ENCODE assay signal across 18 cellular contexts in the genomic region with DNA sequence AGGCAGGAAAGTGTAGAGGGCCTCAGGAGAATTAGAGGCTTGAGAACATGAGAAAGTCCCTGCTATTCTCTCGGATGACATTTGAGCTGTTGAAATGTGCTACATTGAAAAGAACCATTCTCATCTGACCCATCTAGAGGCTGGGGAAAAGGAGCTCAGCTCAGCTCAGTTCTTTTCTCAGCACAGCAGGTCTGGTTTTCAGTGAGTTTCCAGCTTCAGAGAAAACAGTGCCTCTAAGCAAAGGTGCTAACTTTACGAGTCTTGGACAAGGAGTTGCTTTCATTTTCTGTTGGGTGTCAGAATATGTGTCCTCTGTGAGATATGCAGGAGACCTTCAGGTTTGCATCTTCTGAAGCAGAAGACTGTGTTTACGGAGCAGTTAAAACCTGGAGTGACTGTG.
DNase-seq lines count a peak whose midpoint lies in the region; ATAC-seq lines count a peak whose summit lies in the region.
"Had no signal": no experiment of that assay in that cellular context is flagged by ENCODE, and none has a peak within 500 bp of the region (broad histone marks: within the 10 kb centered on the region; RNA-seq: fewer than 3 reads in every experiment).

No MANE protein-coding gene starts in this region.

- H3K27ac Mint-ChIP-seq in immature natural killer cell: peak overlapping the region; percentile 87 to 95 (median 92)
- H3K27ac Mint-ChIP-seq in stimulated activated effector memory CD8-positive, alpha-beta T cell treated with anti-CD3 and anti-CD28 coated beads, Interleukin-12 subunit alpha, Interleukin-12 subunit beta, amount 100 ng/mL, for 72 hours: peak overlapping the region; percentile 60
- H3K27ac Mint-ChIP-seq: activated CD4-positive, alpha-beta memory T cell treated with anti-CD3 and anti-CD28 coated beads for 36 hours; activated T-cell treated with anti-CD3 and anti-CD28 coated beads, Interleukin-2, amount 50 U/mL, for 24 hours had no signal

- H3K4me1 Mint-ChIP-seq in immature natural killer cell: peaks cover 40 to 48% of the 10 kb centered on the region in 2 donors
- no peaks in the 10 kb centered on the region for H3K4me1 Mint-ChIP-seq in stimulated activated effector memory CD8-positive, alpha-beta T cell treated with anti-CD3 and anti-CD28 coated beads, Interleukin-12 subunit alpha, Interleukin-12 subunit beta, amount 100 ng/mL, for 72 hours

- DNase-seq in NCI-H2107 treated with DMSO at 0.1 percent for 48 hours (lab: John Stamatoyannopoulos, UW; ENCODE audit: unreplicated experiment) (peak; percentile 82), immature natural killer cell (peak; percentile 25 to 39 (median 31)), mucosa of gallbladder (ENCODE audit: low spot score) (no peak)
- no peak for DNase-seq in stimulated activated effector memory CD8-positive, alpha-beta T cell treated with anti-CD3 and anti-CD28 coated beads, Interleukin-12 subunit alpha, Interleukin-12 subunit beta, amount 100 ng/mL, for 72 hours (ENCODE audit: low spot score in 2 of 2)
- DNase-seq in activated CD4-positive, alpha-beta T cell treated with anti-CD3 and anti-CD28 coated beads for 48 hours: no peak
- DNase-seq: activated CD4-positive, alpha-beta memory T cell treated with anti-CD3 and anti-CD28 coated beads for 36 hours; activated T-cell treated with anti-CD3 and anti-CD28 coated beads, Interleukin-2, amount 50 U/mL, for 24 hours; body of pancreas; heart left ventricle; kidney; midbrain; NCI-H187; NCI-H524 treated with DMSO at 0.1 percent for 48 hours; stimulated activated CD4-positive, alpha-beta T cell treated with anti-CD3 and anti-CD28 coated beads, Interleukin-4, amount 100 ng/mL, for 4 hours; tibial artery had no signal

- peaks cover 0 to 2% (median 0%) of the 10 kb centered on the region in 3 donors for H3K27me3 Mint-ChIP-seq in immature natural killer cell (ENCODE audit: low read depth in 3 of 3)
- H3K27me3 Mint-ChIP-seq: activated CD4-positive, alpha-beta memory T cell treated with anti-CD3 and anti-CD28 coated beads for 36 hours; activated T-cell treated with anti-CD3 and anti-CD28 coated beads, Interleukin-2, amount 50 U/mL, for 24 hours had no signal

- no peaks in the 10 kb centered on the region for H3K9me3 Mint-ChIP-seq in immature natural killer cell
- no peaks in the 10 kb centered on the region for H3K9me3 Mint-ChIP-seq in stimulated activated effector memory CD8-positive, alpha-beta T cell treated with anti-CD3 and anti-CD28 coated beads, Interleukin-12 subunit alpha, Interleukin-12 subunit beta, amount 100 ng/mL, for 72 hours
- H3K9me3 Mint-ChIP-seq: activated CD4-positive, alpha-beta memory T cell treated with anti-CD3 and anti-CD28 coated beads for 36 hours; activated naive CD4-positive, alpha-beta T cell treated with anti-CD3 and anti-CD28 coated beads, Interleukin-2, amount 50 U/mL, for 72 hours; activated T-cell treated with anti-CD3 and anti-CD28 coated beads, Interleukin-2, amount 50 U/mL, for 24 hours had no signal

- peak; percentile 66 for ATAC-seq in GM19351 (IDR thresholded peaks at IDR 0.05; ENCODE audit: unreplicated experiment)
- no peak for ATAC-seq in stimulated activated effector memory CD8-positive, alpha-beta T cell treated with anti-CD3 and anti-CD28 coated beads, Interleukin-12 subunit alpha, Interleukin-12 subunit beta, amount 100 ng/mL, for 72 hours
- no peak for ATAC-seq in GM21528 (IDR thresholded peaks at IDR 0.05; ENCODE audit: low FRiP score, unreplicated experiment)
- ATAC-seq: activated naive CD4-positive, alpha-beta T cell treated with anti-CD3 and anti-CD28 coated beads, Interleukin-2, amount 50 U/mL, for 72 hours; body of pancreas; heart left ventricle had no signal

- H3K4me3 Mint-ChIP-seq in immature natural killer cell: peak overlapping the region; percentile 64 to 81 (median 69)
- no peak overlapping the region for H3K4me3 Mint-ChIP-seq in stimulated activated effector memory CD8-positive, alpha-beta T cell treated with anti-CD3 and anti-CD28 coated beads, Interleukin-12 subunit alpha, Interleukin-12 subunit beta, amount 100 ng/mL, for 72 hours
- H3K4me3 Mint-ChIP-seq: activated CD4-positive, alpha-beta memory T cell treated with anti-CD3 and anti-CD28 coated beads for 36 hours; activated T-cell treated with anti-CD3 and anti-CD28 coated beads, Interleukin-2, amount 50 U/mL, for 24 hours had no signal

- no peaks in the 10 kb centered on the region for H3K36me3 Mint-ChIP-seq in immature natural killer cell
- H3K36me3 Mint-ChIP-seq in stimulated activated effector memory CD8-positive, alpha-beta T cell treated with anti-CD3 and anti-CD28 coated beads, Interleukin-12 subunit alpha, Interleukin-12 subunit beta, amount 100 ng/mL, for 72 hours: no peaks in the 10 kb centered on the region
- H3K36me3 Mint-ChIP-seq: activated CD4-positive, alpha-beta memory T cell treated with anti-CD3 and anti-CD28 coated beads for 36 hours; activated naive CD4-positive, alpha-beta T cell treated with anti-CD3 and anti-CD28 coated beads, Interleukin-2, amount 50 U/mL, for 72 hours had no signal

Comparison
In these comparisons a context has a peak if more than half of its experiments do, and no peak if none do; other contexts are left out.
1. DNase-seq: peak in NCI-H2107 treated with DMSO at 0.1 percent for 48 hours (single experiment) and immature natural killer cell (3 of 3); none in stimulated activated effector memory CD8-positive, alpha-beta T cell treated with anti-CD3 and anti-CD28 coated beads, Interleukin-12 subunit alpha, Interleukin-12 subunit beta, amount 100 ng/mL, for 72 hours (0 of 2), activated CD4-positive, alpha-beta T cell treated with anti-CD3 and anti-CD28 coated beads for 48 hours (single experiment) and mucosa of gallbladder (single experiment).